23 cellular contexts compared by ENCODE assay signal in genomic region chr18:25284278-25284677, GRCh38.
DNase-seq lines count a peak whose midpoint lies in the region; ATAC-seq, FAIRE-seq and TF ChIP-seq lines count a peak whose summit lies in the region.
"Had no signal": no experiment of that assay in that cellular context is flagged by ENCODE, and none has a peak within 500 bp of the region (broad histone marks: within the 10 kb centered on the region; RNA-seq: fewer than 3 reads in every experiment).

No MANE protein-coding gene starts in this region.

- no peaks in the 10 kb centered on the region for H3K9me3 ChIP-seq in heart right ventricle
- no peaks in the 10 kb centered on the region for H3K9me3 ChIP-seq in neuron (ENCODE audit: low read length)
- no peaks in the 10 kb centered on the region for H3K9me3 ChIP-seq in vagina
- H3K9me3 ChIP-seq: SK-N-SH, testis had no signal

- peaks cover 8 to 84% (median 70%) of the 10 kb centered on the region in 9 donors for H3K4me1 ChIP-seq in heart right ventricle
- peaks cover 79% of the 10 kb centered on the region for H3K4me1 ChIP-seq in neuron (ENCODE audit: insufficient read depth, low read length)
- H3K4me1 ChIP-seq in vagina: peaks cover 35% of the 10 kb centered on the region
- H3K4me1 ChIP-seq: testis had no signal

- TF ChIP-seq CTCF in heart right ventricle (IDR thresholded peaks at IDR 0.05): no peak
- no peak for TF ChIP-seq CTCF in vagina (IDR thresholded peaks at IDR 0.05)
- no peak for TF ChIP-seq CTCF in WTC11 (IDR thresholded peaks at IDR 0.05)

- no peak for TF ChIP-seq POLR2A in vagina (IDR thresholded peaks at IDR 0.05)

- WGBS in heart right ventricle, 2 donors: 41% methylated on average over 7 of the region's 7 CpGs

- H3K4me3 Mint-ChIP-seq in WTC11: no peak overlapping the region
- H3K4me3 Mint-ChIP-seq: activated naive CD8-positive, alpha-beta T cell treated with anti-CD3 and anti-CD28 coated beads, Interleukin-2, amount 50 U/mL, for 24 hours; activated T-helper 17 cell treated with anti-CD3 and anti-CD28 coated beads, Interleukin-2, amount 50 U/mL, for 72 hours; CD14-positive monocyte had no signal

- H3K27me3 Mint-ChIP-seq in WTC11 (ENCODE audit: low read depth): no peaks in the 10 kb centered on the region

- H3K4me3 ChIP-seq in heart right ventricle (peak overlapping the region in 7 of 10 donors; percentile 7 to 32 (median 27)), neuron (ENCODE audit: low read length) (peak overlapping the region; percentile 19), vagina (peak overlapping the region in 1 of 2 donors; percentile 8)
- H3K4me3 ChIP-seq: testis had no signal

- peak overlapping the region; percentile 38 to 91 (median 73) for H3K27ac ChIP-seq in heart right ventricle
- H3K27ac ChIP-seq in vagina: peak overlapping the region; percentile 59
- H3K27ac ChIP-seq: testis had no signal

- no peaks in the 10 kb centered on the region for H3K27me3 ChIP-seq in heart right ventricle
- no peaks in the 10 kb centered on the region for H3K27me3 ChIP-seq in neuron (ENCODE audit: insufficient read depth, low read length)
- no peaks in the 10 kb centered on the region for H3K27me3 ChIP-seq in vagina
- H3K27me3 ChIP-seq: dorsolateral prefrontal cortex, testis had no signal

- H3K9me3 Mint-ChIP-seq in WTC11: no peaks in the 10 kb centered on the region
- H3K9me3 Mint-ChIP-seq: activated naive CD8-positive, alpha-beta T cell treated with anti-CD3 and anti-CD28 coated beads, Interleukin-2, amount 50 U/mL, for 24 hours; activated T-helper 17 cell treated with anti-CD3 and anti-CD28 coated beads, Interleukin-2, amount 50 U/mL, for 72 hours had no signal

- ATAC-seq in heart right ventricle (peak in 1 of 8 donors; percentile 25), GM21619 (IDR thresholded peaks at IDR 0.05; ENCODE audit: unreplicated experiment) (no peak), WTC11 (no peak)
- ATAC-seq: activated naive CD8-positive, alpha-beta T cell treated with anti-CD3 and anti-CD28 coated beads, Interleukin-2, amount 50 U/mL, for 24 hours; activated T-helper 17 cell treated with anti-CD3 and anti-CD28 coated beads, Interleukin-2, amount 50 U/mL, for 72 hours; esophagus mucosa; Panc1 had no signal

- no peaks in the 10 kb centered on the region for H3K36me3 Mint-ChIP-seq in WTC11
- H3K36me3 Mint-ChIP-seq: CD14-positive monocyte had no signal

- H3K36me3 ChIP-seq in heart right ventricle: no peaks in the 10 kb centered on the region
- H3K36me3 ChIP-seq in neuron (ENCODE audit: insufficient read depth, low read length): peaks cover 12% of the 10 kb centered on the region
- no peaks in the 10 kb centered on the region for H3K36me3 ChIP-seq in vagina

- CTCF ChIA-PET in WTC11 (lab: Charles Lee): interaction anchor here (0.6 to 1.5 kb wide), 2 partner anchors 26 to 842 kb away, joined by 3 to 5 read pairs; no protein-coding TSS in a partner anchor

- H2AFZ ChIP-seq in neuron (ENCODE audit: low read depth, low read length): no peak overlapping the region

- H3K4me1 Mint-ChIP-seq in WTC11: peaks cover 11% of the 10 kb centered on the region
- H3K4me1 Mint-ChIP-seq: activated naive CD8-positive, alpha-beta T cell treated with anti-CD3 and anti-CD28 coated beads, Interleukin-2, amount 50 U/mL, for 24 hours; activated T-helper 17 cell treated with anti-CD3 and anti-CD28 coated beads, Interleukin-2, amount 50 U/mL, for 72 hours had no signal

- no peak overlapping the region for H3K27ac Mint-ChIP-seq in WTC11
- H3K27ac Mint-ChIP-seq: activated naive CD8-positive, alpha-beta T cell treated with anti-CD3 and anti-CD28 coated beads, Interleukin-2, amount 50 U/mL, for 24 hours; activated T-helper 17 cell treated with anti-CD3 and anti-CD28 coated beads, Interleukin-2, amount 50 U/mL, for 72 hours; CD14-positive monocyte had no signal

- intact Hi-C loops in heart right ventricle (cut with DNase I): loop anchor here in 7 of 10 donors (2.0 to 10.0 kb wide), 6 partner anchors 47 to 119 kb away; no protein-coding TSS in a partner anchor
- intact Hi-C loops in cardiac septum (cut with DNase I): loop anchor here (2.0 to 5.0 kb wide), 2 partner anchors 52 to 65 kb away; no protein-coding TSS in a partner anchor
- intact Hi-C loops in vagina (cut with DNase I): no loop called here

- FAIRE-seq in GM19239 (lab: Jason Lieb, UNC): no peak
- FAIRE-seq: bronchial epithelial cell had no signal

- no peak for DNase-seq in heart right ventricle
- DNase-seq in cardiac septum (ENCODE audit: low spot score): no peak
- peak; percentile 14 for DNase-seq in fibroblast of gingiva (ENCODE audit: low read depth)
- no peak for DNase-seq in vagina (ENCODE audit: extremely low spot score in 2 of 2)
- DNase-seq in WTC11 (ENCODE audit: low spot score): no peak
- DNase-seq in GM19239 (ENCODE audit: insufficient read length, low spot score): no peak
- DNase-seq: ACHN; activated CD4-positive, alpha-beta T cell treated with anti-CD3 and anti-CD28 coated beads for 1 hour; activated naive CD8-positive, alpha-beta T cell treated with anti-CD3 and anti-CD28 coated beads, Interleukin-2, amount 50 U/mL, for 24 hours; dorsolateral prefrontal cortex; hippocampal formation; Kasumi-1; NCI-H1105 treated with DMSO at 0.1 percent for 48 hours; posterior cingulate gyrus; SK-N-SH; testis had no signal

- POLR2A ChIA-PET in WTC11 (lab: Charles Lee): no interaction called here

TF ChIP-seq in WTC11, 78 proteins besides CTCF, POLR2A, EP300 and RAD21:
- TF ChIP-seq, protein P1, sequence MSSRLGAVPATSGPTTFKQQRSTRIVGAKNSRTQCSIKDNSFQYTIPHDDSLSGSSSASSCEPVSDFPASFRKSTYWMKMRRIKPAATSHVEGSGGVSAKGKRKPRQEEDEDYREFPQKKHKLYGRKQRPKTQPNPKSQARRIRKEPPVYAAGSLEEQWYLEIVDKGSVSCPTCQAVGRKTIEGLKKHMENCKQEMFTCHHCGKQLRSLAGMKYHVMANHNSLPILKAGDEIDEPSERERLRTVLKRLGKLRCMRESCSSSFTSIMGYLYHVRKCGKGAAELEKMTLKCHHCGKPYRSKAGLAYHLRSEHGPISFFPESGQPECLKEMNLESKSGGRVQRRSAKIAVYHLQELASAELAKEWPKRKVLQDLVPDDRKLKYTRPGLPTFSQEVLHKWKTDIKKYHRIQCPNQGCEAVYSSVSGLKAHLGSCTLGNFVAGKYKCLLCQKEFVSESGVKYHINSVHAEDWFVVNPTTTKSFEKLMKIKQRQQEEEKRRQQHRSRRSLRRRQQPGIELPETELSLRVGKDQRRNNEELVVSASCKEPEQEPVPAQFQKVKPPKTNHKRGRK (CRISPR knock-in tag; IDR thresholded peaks at IDR 0.05; ENCODE audit: borderline replicate concordance): no peak
- no peak for TF ChIP-seq GTF2I (CRISPR knock-in tag; conservative IDR thresholded peaks at IDR 0.05)
- no peak for TF ChIP-seq RORB (CRISPR knock-in tag; IDR thresholded peaks at IDR 0.05)
- TF ChIP-seq CREB1 (CRISPR knock-in tag; IDR thresholded peaks at IDR 0.05): no peak
- no peak for TF ChIP-seq ESRRA (CRISPR knock-in tag; IDR thresholded peaks at IDR 0.05; ENCODE audit: borderline replicate concordance)
- no peak for TF ChIP-seq ZNF532 (CRISPR knock-in tag; IDR thresholded peaks at IDR 0.05; ENCODE audit: borderline replicate concordance)
- no peak for TF ChIP-seq SP1 (CRISPR knock-in tag; conservative IDR thresholded peaks at IDR 0.05)
- TF ChIP-seq ZBTB21 (CRISPR knock-in tag; IDR thresholded peaks at IDR 0.05; ENCODE audit: borderline replicate concordance): no peak
- TF ChIP-seq SMAD3 (CRISPR knock-in tag; IDR thresholded peaks at IDR 0.05; ENCODE audit: borderline replicate concordance): no peak
- no peak for TF ChIP-seq ZNF671 (CRISPR knock-in tag; IDR thresholded peaks at IDR 0.05)
- no peak for TF ChIP-seq ATF3 (CRISPR knock-in tag; conservative IDR thresholded peaks at IDR 0.05)
- no peak for TF ChIP-seq ZNF138 (CRISPR knock-in tag; conservative IDR thresholded peaks at IDR 0.05)
